In genomic region chr2:121849236-121849635, GRCh38 we compare ENCODE assay signal across 38 cellular contexts.
"Had no signal": no experiment of that assay in that cellular context is flagged by ENCODE, and none has a peak within 500 bp of the region (broad histone marks: within the 10 kb centered on the region; RNA-seq: fewer than 3 reads in every experiment).

No MANE protein-coding gene starts in this region.

- H3K4me1 ChIP-seq: adrenal gland, body of pancreas, breast epithelium had no signal

- DNase-seq: activated B cell treated with CpG ODN at 0.5 μM for 24 hours; activated CD4-positive, alpha-beta memory T cell treated with anti-CD3 and anti-CD28 coated beads for 36 hours; activated CD4-positive, alpha-beta T cell treated with anti-CD3 and anti-CD28 coated beads for 4 hours; activated CD4-positive, alpha-beta T cell treated with anti-CD3 and anti-CD28 coated beads, Interleukin-2, amount 10 ng/mL, durations not matched to agents 24 days and 14 days; activated CD4-positive, alpha-beta T cell treated with anti-CD3 and anti-CD28 coated beads, Interleukin-2, amount 50 U/mL, for 1 hour; activated CD4-positive, alpha-beta T cell treated with anti-CD3 and anti-CD28 coated beads, Interleukin-2, amount 50 U/mL, for 4 hours; activated CD4-positive, CD25-positive, alpha-beta regulatory T cell treated with anti-CD3 and anti-CD28 coated beads, Interleukin-2, amount 50 U/mL, for 72 hours; activated CD8-positive, alpha-beta memory T cell treated with anti-CD3 and anti-CD28 coated beads, Interleukin-2, amount 50 U/mL, for 4 hours; activated effector memory CD4-positive, alpha-beta T cell treated with anti-CD3 and anti-CD28 coated beads, Interleukin-2, amount 50 U/mL, for 16 hours; activated gamma-delta T cell treated with Interleukin-2 at 50 U/mL for 16 hours; activated naive CD4-positive, alpha-beta T cell; activated naive CD4-positive, alpha-beta T cell treated with anti-CD3 and anti-CD28 coated beads for 36 hours; activated naive CD4-positive, alpha-beta T cell treated with anti-CD3 and anti-CD28 coated beads, Interleukin-2, amount 50 U/mL, for 16 hours; activated naive CD8-positive, alpha-beta T cell treated with anti-CD3 and anti-CD28 coated beads for 36 hours; activated T-cell treated with anti-CD3 and anti-CD28 coated beads for 4 hours; activated T-cell treated with anti-CD3 and anti-CD28 coated beads, Interleukin-2, amount 50 U/mL, for 1 hour; activated T-cell treated with anti-CD3 and anti-CD28 coated beads, Interleukin-2, amount 50 U/mL, for 4 hours; activated T-cell treated with anti-CD3 and anti-CD28 coated beads, Interleukin-2, amount 50 U/mL, for 72 hours; adrenal gland; amniotic stem cell; aorta; body of pancreas; brain microvascular endothelial cell; caudate nucleus; cerebellar nuclear complex; SW 1271; T-helper 1 cell; T-helper 2 cell; T-helper 9 cell had no signal

- H3K27ac Mint-ChIP-seq: activated B cell treated with CpG ODN at 0.5 μM for 24 hours; activated CD4-positive, alpha-beta memory T cell treated with anti-CD3 and anti-CD28 coated beads for 36 hours; activated CD4-positive, alpha-beta T cell treated with anti-CD3 and anti-CD28 coated beads, Interleukin-2, amount 10 ng/mL, durations not matched to agents 24 days and 14 days; activated naive CD4-positive, alpha-beta T cell treated with anti-CD3 and anti-CD28 coated beads for 36 hours; activated naive CD4-positive, alpha-beta T cell treated with anti-CD3 and anti-CD28 coated beads, Interleukin-2, amount 50 U/mL, for 72 hours; activated naive CD8-positive, alpha-beta T cell treated with anti-CD3 and anti-CD28 coated beads for 36 hours; activated T-cell treated with anti-CD3 and anti-CD28 coated beads, Interleukin-2, amount 50 U/mL, for 72 hours; activated T-helper 1 cell treated with anti-CD3 and anti-CD28 coated beads, Interleukin-12 subunit alpha, Interleukin-12 subunit beta, Interleukin-2, Interleukin-4 antibody, amounts not matched to agents 30 ng/mL and 10 ng/mL and 1 ng/mL, durations not matched to agents 14 hours and 24 hours and 36 hours; activated T-helper 17 cell treated with anti-CD3 and anti-CD28 coated beads, Interleukin-2, amount 50 U/mL, for 72 hours; T-helper 1 cell treated with Interleukin-12 subunit alpha and Interleukin-12 subunit beta and Interleukin-4 antibody, amounts not matched to agents 30 μg/mL and 1 μg/mL, for 36 hours; T-helper 2 cell treated with Interferon-gamma antibody and Interleukin-4, amounts not matched to agents 5 μg/mL and 100 μg/mL, for 36 hours had no signal

- ATAC-seq: activated naive CD4-positive, alpha-beta T cell treated with anti-CD3 and anti-CD28 coated beads, Interleukin-2, amount 50 U/mL, for 72 hours; activated T-cell treated with anti-CD3 and anti-CD28 coated beads, Interleukin-2, amount 50 U/mL, for 4 hours; activated T-cell treated with anti-CD3 and anti-CD28 coated beads, Interleukin-2, amount 50 U/mL, for 72 hours; activated T-helper 17 cell treated with anti-CD3 and anti-CD28 coated beads, Interleukin-2, amount 50 U/mL, for 72 hours; body of pancreas had no signal

- H3K27me3 ChIP-seq: adrenal gland, body of pancreas, brain microvascular endothelial cell, breast epithelium, cardiac muscle cell had no signal

- H3K9me3 Mint-ChIP-seq: activated CD4-positive, alpha-beta memory T cell treated with anti-CD3 and anti-CD28 coated beads for 36 hours; activated CD4-positive, alpha-beta T cell treated with anti-CD3 and anti-CD28 coated beads, Interleukin-2, amount 10 ng/mL, durations not matched to agents 24 days and 14 days; activated naive CD4-positive, alpha-beta T cell treated with anti-CD3 and anti-CD28 coated beads for 36 hours; activated T-cell treated with anti-CD3 and anti-CD28 coated beads, Interleukin-2, amount 50 U/mL, for 4 hours; activated T-cell treated with anti-CD3 and anti-CD28 coated beads, Interleukin-2, amount 50 U/mL, for 72 hours; activated T-helper 1 cell treated with anti-CD3 and anti-CD28 coated beads, Interleukin-12 subunit alpha, Interleukin-12 subunit beta, Interleukin-2, Interleukin-4 antibody, amounts not matched to agents 30 ng/mL and 10 ng/mL and 1 ng/mL, durations not matched to agents 14 hours and 24 hours and 36 hours; activated T-helper 17 cell treated with anti-CD3 and anti-CD28 coated beads, Interleukin-2, amount 50 U/mL, for 72 hours; central memory CD8-positive, alpha-beta T cell; T-helper 2 cell treated with Interferon-gamma antibody and Interleukin-4, amounts not matched to agents 5 μg/mL and 100 μg/mL, for 36 hours had no signal

- H3K27me3 Mint-ChIP-seq: activated CD4-positive, alpha-beta T cell treated with anti-CD3 and anti-CD28 coated beads, Interleukin-2, amount 10 ng/mL, durations not matched to agents 24 days and 14 days had no signal

- H3K27ac ChIP-seq: adrenal gland, body of pancreas, brain microvascular endothelial cell, breast epithelium, cardiac muscle cell, VCaP had no signal

- H3K4me3 Mint-ChIP-seq: activated B cell treated with CpG ODN at 0.5 μM for 24 hours; activated CD4-positive, alpha-beta memory T cell treated with anti-CD3 and anti-CD28 coated beads for 36 hours; activated CD4-positive, alpha-beta T cell treated with anti-CD3 and anti-CD28 coated beads, Interleukin-2, amount 10 ng/mL, durations not matched to agents 24 days and 14 days; activated naive CD4-positive, alpha-beta T cell treated with anti-CD3 and anti-CD28 coated beads for 36 hours; activated naive CD8-positive, alpha-beta T cell treated with anti-CD3 and anti-CD28 coated beads for 36 hours; activated T-cell treated with anti-CD3 and anti-CD28 coated beads, Interleukin-2, amount 50 U/mL, for 4 hours; activated T-cell treated with anti-CD3 and anti-CD28 coated beads, Interleukin-2, amount 50 U/mL, for 72 hours; activated T-helper 1 cell treated with anti-CD3 and anti-CD28 coated beads, Interleukin-12 subunit alpha, Interleukin-12 subunit beta, Interleukin-2, Interleukin-4 antibody, amounts not matched to agents 30 ng/mL and 10 ng/mL and 1 ng/mL, durations not matched to agents 14 hours and 24 hours and 36 hours; activated T-helper 17 cell treated with anti-CD3 and anti-CD28 coated beads, Interleukin-2, amount 50 U/mL, for 72 hours; central memory CD8-positive, alpha-beta T cell; T-helper 1 cell treated with Interleukin-12 subunit alpha and Interleukin-12 subunit beta and Interleukin-4 antibody, amounts not matched to agents 30 μg/mL and 1 μg/mL, for 36 hours; T-helper 2 cell treated with Interferon-gamma antibody and Interleukin-4, amounts not matched to agents 5 μg/mL and 100 μg/mL, for 36 hours had no signal

- H3K4me3 ChIP-seq: adrenal gland, body of pancreas, breast epithelium, cardiac muscle cell had no signal

- H3K36me3 Mint-ChIP-seq: activated CD4-positive, alpha-beta memory T cell treated with anti-CD3 and anti-CD28 coated beads for 36 hours; activated naive CD4-positive, alpha-beta T cell treated with anti-CD3 and anti-CD28 coated beads, Interleukin-2, amount 50 U/mL, for 72 hours; activated naive CD8-positive, alpha-beta T cell treated with anti-CD3 and anti-CD28 coated beads for 36 hours had no signal

- H3K9me3 ChIP-seq: adrenal gland, body of pancreas, breast epithelium had no signal

- H3K4me1 Mint-ChIP-seq: activated B cell treated with CpG ODN at 0.5 μM for 24 hours; activated CD4-positive, alpha-beta T cell treated with anti-CD3 and anti-CD28 coated beads, Interleukin-2, amount 10 ng/mL, durations not matched to agents 24 days and 14 days; activated naive CD8-positive, alpha-beta T cell treated with anti-CD3 and anti-CD28 coated beads for 36 hours; activated T-helper 17 cell treated with anti-CD3 and anti-CD28 coated beads, Interleukin-2, amount 50 U/mL, for 72 hours; central memory CD8-positive, alpha-beta T cell had no signal

- H3K36me3 ChIP-seq: adrenal gland, brain microvascular endothelial cell, breast epithelium, cardiac muscle cell had no signal
